ENCODE assay signal across 21 cellular contexts in the genomic region with DNA sequence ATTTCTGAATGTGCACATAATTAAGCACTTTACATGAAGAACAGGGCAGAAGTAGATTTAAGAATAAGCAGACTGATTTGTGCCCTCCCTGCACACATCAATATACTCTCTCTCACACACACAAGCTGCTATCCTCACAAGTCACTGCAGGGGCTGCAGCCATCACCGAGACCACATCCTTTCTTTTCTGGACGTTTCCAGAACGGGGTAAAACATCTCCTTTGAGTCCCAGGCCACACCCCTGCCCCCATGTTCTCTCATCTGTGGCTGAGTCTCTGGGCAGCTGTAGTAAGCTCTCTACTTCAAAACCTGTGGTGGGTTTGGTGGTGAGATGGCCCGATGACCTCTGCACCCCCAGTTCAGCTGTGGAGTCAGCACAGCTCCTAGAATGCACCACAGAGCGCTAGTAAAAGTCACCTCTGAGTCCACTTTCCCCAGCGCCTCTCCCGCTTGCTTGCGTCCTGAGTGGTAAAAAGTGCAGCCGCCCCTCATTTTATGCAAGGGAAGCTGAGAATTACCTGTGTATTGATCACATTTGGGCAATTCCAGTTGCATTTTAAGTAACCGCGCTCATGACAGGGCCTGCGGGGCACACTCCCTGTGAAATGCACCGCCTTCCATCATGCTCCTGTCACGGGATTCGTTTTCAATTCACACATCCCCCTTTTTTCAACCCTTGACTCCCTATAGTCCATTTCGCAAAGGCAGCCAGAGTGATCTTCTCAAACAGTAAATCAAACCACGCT.
DNase-seq lines count a peak whose midpoint lies in the region; ATAC-seq, FAIRE-seq and TF ChIP-seq lines count a peak whose summit lies in the region.
"Had no signal": no experiment of that assay in that cellular context is flagged by ENCODE, and none has a peak within 500 bp of the region (broad histone marks: within the 10 kb centered on the region; RNA-seq: fewer than 3 reads in every experiment).

No MANE protein-coding gene starts in this region.

- POLR2A ChIA-PET in activated CD4-positive, alpha-beta T cell treated with anti-CD3 and anti-CD28 coated beads, Interleukin-2, amount 10 ng/mL, durations not matched to agents 7 days and 5 days (lab: Charles Lee): no interaction called here

- no peak overlapping the region for H3K4me3 Mint-ChIP-seq in activated CD4-positive, alpha-beta T cell treated with anti-CD3 and anti-CD28 coated beads, Interleukin-2, amount 10 ng/mL, durations not matched to agents 7 days and 5 days
- no peak overlapping the region for H3K4me3 Mint-ChIP-seq in T-helper 2 cell treated with Interferon-gamma antibody and Interleukin-4, amounts not matched to agents 5 μg/mL and 100 μg/mL, for 36 hours
- H3K4me3 Mint-ChIP-seq: HFFc6 had no signal

- H3K4me2 ChIP-seq in smooth muscle cell: peak overlapping the region; percentile 78

- whole genome bisulfite sequencing in smooth muscle cell (ENCODE audit: low lambda C conversion rate): 89% methylated on average over 17 of the region's 17 CpGs

- H3K36me3 Mint-ChIP-seq in activated CD4-positive, alpha-beta T cell treated with anti-CD3 and anti-CD28 coated beads, Interleukin-2, amount 10 ng/mL, durations not matched to agents 7 days and 5 days (ENCODE audit: low read depth): peaks cover 60% of the 10 kb centered on the region
- H3K36me3 Mint-ChIP-seq in T-helper 2 cell treated with Interferon-gamma antibody and Interleukin-4, amounts not matched to agents 5 μg/mL and 100 μg/mL, for 36 hours (ENCODE audit: low read depth): peaks cover 54% of the 10 kb centered on the region

- no peak overlapping the region for H2AFZ ChIP-seq in smooth muscle cell (ENCODE audit: low read depth)

- no peaks in the 10 kb centered on the region for H3K9me3 ChIP-seq in kidney (ENCODE audit: control insufficient read depth in 1 of 2, low read length in 2 of 2)
- H3K9me3 ChIP-seq in smooth muscle cell (replicated peaks; ENCODE audit: low read depth): no peaks in the 10 kb centered on the region
- H3K9me3 ChIP-seq: adrenal gland, pancreas, upper lobe of right lung had no signal

- no peaks in the 10 kb centered on the region for H3K27me3 ChIP-seq in smooth muscle cell (ENCODE audit: low read depth)
- H3K27me3 ChIP-seq: adrenal gland, pancreas, upper lobe of right lung had no signal

- H3K4me3 ChIP-seq in kidney (ENCODE audit: low read length in 2 of 2) (no peak overlapping the region), smooth muscle cell (no peak overlapping the region)
- H3K4me3 ChIP-seq: adrenal gland, pancreas, upper lobe of right lung had no signal

- no peaks in the 10 kb centered on the region for H3K27me3 Mint-ChIP-seq in activated CD4-positive, alpha-beta T cell treated with anti-CD3 and anti-CD28 coated beads, Interleukin-2, amount 10 ng/mL, durations not matched to agents 7 days and 5 days
- H3K27me3 Mint-ChIP-seq in T-helper 2 cell treated with Interferon-gamma antibody and Interleukin-4, amounts not matched to agents 5 μg/mL and 100 μg/mL, for 36 hours (ENCODE audit: low read depth): no peaks in the 10 kb centered on the region

- peaks cover 66% of the 10 kb centered on the region for H3K4me1 Mint-ChIP-seq in activated CD4-positive, alpha-beta T cell treated with anti-CD3 and anti-CD28 coated beads, Interleukin-2, amount 10 ng/mL, durations not matched to agents 7 days and 5 days
- peaks cover 41% of the 10 kb centered on the region for H3K4me1 Mint-ChIP-seq in T-helper 2 cell treated with Interferon-gamma antibody and Interleukin-4, amounts not matched to agents 5 μg/mL and 100 μg/mL, for 36 hours (ENCODE audit: low read depth)

- ATAC-seq in HG02885 (IDR thresholded peaks at IDR 0.05; ENCODE audit: poor library complexity, unreplicated experiment): no peak

- no peak overlapping the region for H3K27ac ChIP-seq in kidney (ENCODE audit: low read depth in 2 of 2, low read length in 2 of 2)
- H3K27ac ChIP-seq in smooth muscle cell (ENCODE audit: low read depth): peak overlapping the region; percentile 100
- H3K27ac ChIP-seq: adrenal gland, pancreas, RWPE1, upper lobe of right lung, VCaP had no signal

- H3K4me1 ChIP-seq in kidney (ENCODE audit: control insufficient read depth in 1 of 2, insufficient read depth in 1 of 2, low read depth in 1 of 2, low read length in 2 of 2) (no peaks in the 10 kb centered on the region), smooth muscle cell (ENCODE audit: low read depth) (peaks cover 32% of the 10 kb centered on the region)
- H3K4me1 ChIP-seq: adrenal gland, pancreas had no signal

- H3K36me3 ChIP-seq in kidney (ENCODE audit: control insufficient read depth in 1 of 2, insufficient read depth in 2 of 2, low read length in 2 of 2) (no peaks in the 10 kb centered on the region), smooth muscle cell (ENCODE audit: low read depth) (no peaks in the 10 kb centered on the region)
- H3K36me3 ChIP-seq: adrenal gland, pancreas, upper lobe of right lung had no signal

- H3F3A ChIP-seq in smooth muscle cell (ENCODE audit: low read depth): peaks cover 29% of the 10 kb centered on the region

- no peaks in the 10 kb centered on the region for H3K79me2 ChIP-seq in smooth muscle cell (ENCODE audit: low read depth)

- TF ChIP-seq CTCF in kidney (IDR thresholded peaks at IDR 0.05; ENCODE audit: borderline replicate concordance, extremely low read depth, insufficient read depth) (no peak), smooth muscle cell (IDR thresholded peaks at IDR 0.05; ENCODE audit: borderline replicate concordance, insufficient read depth, poor library complexity, severe bottlenecking) (no peak)

- H3K9ac ChIP-seq in kidney (ENCODE audit: low read length in 2 of 2): no peak overlapping the region
- H3K9ac ChIP-seq in smooth muscle cell (ENCODE audit: low read depth): peak overlapping the region; percentile 94

- no peaks in the 10 kb centered on the region for H3K9me3 Mint-ChIP-seq in activated CD4-positive, alpha-beta T cell treated with anti-CD3 and anti-CD28 coated beads, Interleukin-2, amount 10 ng/mL, durations not matched to agents 7 days and 5 days
- no peaks in the 10 kb centered on the region for H3K9me3 Mint-ChIP-seq in T-helper 2 cell treated with Interferon-gamma antibody and Interleukin-4, amounts not matched to agents 5 μg/mL and 100 μg/mL, for 36 hours
- H3K9me3 Mint-ChIP-seq: HFFc6 had no signal

- intact Hi-C loops in kidney (cut with DNase I): no loop called here

- CTCF ChIA-PET in activated CD4-positive, alpha-beta T cell treated with anti-CD3 and anti-CD28 coated beads, Interleukin-2, amount 10 ng/mL, durations not matched to agents 7 days and 5 days (lab: Charles Lee): interaction anchor here (1.0 to 2.0 kb wide), 3 partner anchors 10 to 12 kb away, joined by 3 to 6 read pairs (median 6); no protein-coding TSS in a partner anchor

- H4K20me1 ChIP-seq in smooth muscle cell (ENCODE audit: low read depth): no peaks in the 10 kb centered on the region

- peak overlapping the region; percentile 74 for H3K27ac Mint-ChIP-seq in activated CD4-positive, alpha-beta T cell treated with anti-CD3 and anti-CD28 coated beads, Interleukin-2, amount 10 ng/mL, durations not matched to agents 7 days and 5 days
- peak overlapping the region; percentile 47 for H3K27ac Mint-ChIP-seq in T-helper 2 cell treated with Interferon-gamma antibody and Interleukin-4, amounts not matched to agents 5 μg/mL and 100 μg/mL, for 36 hours
- H3K27ac Mint-ChIP-seq: HFFc6 had no signal

- no peak for DNase-seq in activated CD4-positive, alpha-beta T cell treated with anti-CD3 and anti-CD28 coated beads, Interleukin-2, amount 10 ng/mL, durations not matched to agents 7 days and 5 days
- DNase-seq in activated CD4-positive, alpha-beta T cell treated with anti-CD3 and anti-CD28 coated beads, Interleukin-2, amount 50 U/mL, for 1 hour: no peak
- DNase-seq in T-helper 2 cell treated with Interferon-gamma antibody and Interleukin-4, amounts not matched to agents 5 μg/mL and 100 μg/mL, for 36 hours (ENCODE audit: low spot score): no peak
- DNase-seq in kidney (peak; percentile 36), smooth muscle cell (lab: John Stamatoyannopoulos, UW; ENCODE audit: unreplicated experiment) (no peak), NCI-H146 treated with DMSO at 0.1 percent for 48 hours (lab: John Stamatoyannopoulos, UW; ENCODE audit: unreplicated experiment) (no peak)
- no peak for DNase-seq in stimulated activated CD4-positive, alpha-beta T cell treated with anti-CD3 and anti-CD28 coated beads, Interleukin-2, amount 100 ng/mL, for 24 hours
- DNase-seq: adrenal gland; caudate nucleus; effector CD8-positive, alpha-beta T cell; EL; HFFc6; islet precursor cell; NCI-H1048; NCI-H82; pancreas; SW 1271; upper lobe of right lung had no signal

- no peak for FAIRE-seq in kidney (lab: Jason Lieb, UNC)
- FAIRE-seq: pancreas had no signal
